Comparison of ENCODE assay signal across 18 cellular contexts in the genomic region with DNA sequence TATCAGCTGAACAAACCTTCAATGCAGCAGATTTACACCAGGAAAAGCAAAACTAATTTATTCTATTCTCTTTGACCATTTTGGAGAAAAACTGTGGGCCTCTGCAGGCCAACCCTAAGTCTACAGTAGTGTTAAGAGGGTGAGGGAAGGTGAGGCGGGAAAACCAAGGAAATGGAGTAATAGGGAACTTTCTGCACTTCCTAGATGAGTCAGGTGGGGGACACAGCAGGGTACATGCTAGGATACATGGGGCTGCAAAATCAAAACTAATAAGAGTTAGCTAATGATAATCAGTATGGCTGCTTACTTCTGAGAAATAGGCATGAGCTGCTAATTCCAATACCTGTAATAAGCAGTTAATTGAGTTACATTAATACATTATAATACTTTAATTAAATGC.
A peak's percentile ranks its signal among the peaks of the same experiment; 100 is the strongest.
DNase-seq lines count a peak whose midpoint lies in the region; ATAC-seq and TF ChIP-seq lines count a peak whose summit lies in the region.
"Had no signal": no experiment of that assay in that cellular context is flagged by ENCODE, and none has a peak within 500 bp of the region (broad histone marks: within the 10 kb centered on the region; RNA-seq: fewer than 3 reads in every experiment).

No MANE protein-coding gene starts in this region.

- DNase-seq in CD4-positive, CD25-positive, alpha-beta regulatory T cell, result no peak
- DNase-seq in CD4-positive, alpha-beta T cell, result no peak
- DNase-seq in naive B cell, result no peak
- DNase-seq in CD14-positive monocyte (ENCODE audit: low spot score), result no peak
- no peak for DNase-seq in substantia nigra (lab: John Stamatoyannopoulos, UW)
- DNase-seq in cerebellar nuclear complex (lab: John Stamatoyannopoulos, UW), result no peak
- DNase-seq: adrenal gland, body of pancreas, C1 segment of cervical spinal cord, HCEC 1CT, NCI-H1105, NCI-H1930, right cardiac atrium, spleen had no signal

- no peaks in the 10 kb centered on the region for H3K9me3 Mint-ChIP-seq in CD4-positive, CD25-positive, alpha-beta regulatory T cell
- H3K9me3 Mint-ChIP-seq in CD4-positive, alpha-beta T cell, result no peaks in the 10 kb centered on the region
- no peaks in the 10 kb centered on the region for H3K9me3 Mint-ChIP-seq in activated naive CD8-positive, alpha-beta T cell (ENCODE audit: low read depth)
- no peaks in the 10 kb centered on the region for H3K9me3 Mint-ChIP-seq in naive B cell
- H3K9me3 Mint-ChIP-seq in CD14-positive monocyte, result no peaks in the 10 kb centered on the region
- H3K9me3 Mint-ChIP-seq: activated T-helper 1 cell treated with anti-CD3 and anti-CD28 coated beads, Interleukin-12 subunit alpha, Interleukin-12 subunit beta, Interleukin-2, Interleukin-4 antibody, amounts not matched to agents 30 ng/mL and 10 ng/mL and 1 ng/mL, durations not matched to agents 14 hours and 24 hours and 36 hours; IgD-negative memory B cell had no signal

- H3K27me3 ChIP-seq in CD4-positive, CD25-positive, alpha-beta regulatory T cell (ENCODE audit: control insufficient read depth, insufficient read depth, low read length), result no peaks in the 10 kb centered on the region
- H3K27me3 ChIP-seq in CD4-positive, alpha-beta T cell (ENCODE audit: control insufficient read depth, insufficient read depth, low read length), result no peaks in the 10 kb centered on the region
- H3K27me3 ChIP-seq: adrenal gland, body of pancreas, spleen had no signal

- H3K4me3 Mint-ChIP-seq in CD4-positive, CD25-positive, alpha-beta regulatory T cell, result peak overlapping the region in 2 of 4 donors; percentile 13 to 20
- H3K4me3 Mint-ChIP-seq in CD4-positive, alpha-beta T cell, result no peak overlapping the region
- H3K4me3 Mint-ChIP-seq in activated naive CD8-positive, alpha-beta T cell, result no peak overlapping the region
- H3K4me3 Mint-ChIP-seq in naive B cell (peak overlapping the region in 1 of 8 donors; percentile 22), CD14-positive monocyte (no peak overlapping the region)
- H3K4me3 Mint-ChIP-seq: activated T-helper 1 cell treated with anti-CD3 and anti-CD28 coated beads, Interleukin-12 subunit alpha, Interleukin-12 subunit beta, Interleukin-2, Interleukin-4 antibody, amounts not matched to agents 30 ng/mL and 10 ng/mL and 1 ng/mL, durations not matched to agents 14 hours and 24 hours and 36 hours; IgD-negative memory B cell had no signal

- TF ChIP-seq CTCF in CD4-positive, alpha-beta T cell (IDR thresholded peaks at IDR 0.05), result no peak
- no peak for TF ChIP-seq CTCF in CD14-positive monocyte (IDR thresholded peaks at IDR 0.05)

- H3K36me3 ChIP-seq in CD4-positive, CD25-positive, alpha-beta regulatory T cell (ENCODE audit: control insufficient read depth, insufficient read depth, low read length), result peaks cover 76% of the 10 kb centered on the region

- no peaks in the 10 kb centered on the region for H3K9me3 ChIP-seq in CD4-positive, CD25-positive, alpha-beta regulatory T cell (ENCODE audit: control insufficient read depth in 2 of 2, low read length in 2 of 2)
- H3K9me3 ChIP-seq in CD4-positive, alpha-beta T cell (ENCODE audit: control insufficient read depth, low read length), result no peaks in the 10 kb centered on the region
- H3K9me3 ChIP-seq: adrenal gland, body of pancreas, spleen had no signal

- H3K4me1 Mint-ChIP-seq in CD4-positive, CD25-positive, alpha-beta regulatory T cell, result peaks cover 18 to 51% (median 38%) of the 10 kb centered on the region in 4 donors
- peaks cover 58% of the 10 kb centered on the region for H3K4me1 Mint-ChIP-seq in CD4-positive, alpha-beta T cell (ENCODE audit: low read depth)
- peaks cover 54% of the 10 kb centered on the region for H3K4me1 Mint-ChIP-seq in activated naive CD8-positive, alpha-beta T cell (ENCODE audit: low read depth)
- H3K4me1 Mint-ChIP-seq in naive B cell (peaks cover 24 to 39% (median 26%) of the 10 kb centered on the region in 3 donors), CD14-positive monocyte (peaks cover 29% of the 10 kb centered on the region)

- H3K27ac Mint-ChIP-seq in CD4-positive, CD25-positive, alpha-beta regulatory T cell, result peak overlapping the region in 2 of 3 donors; percentile 63 to 78
- peak overlapping the region; percentile 34 for H3K27ac Mint-ChIP-seq in CD4-positive, alpha-beta T cell
- H3K27ac Mint-ChIP-seq in activated naive CD8-positive, alpha-beta T cell, result peak overlapping the region; percentile 83
- H3K27ac Mint-ChIP-seq in naive B cell (peak overlapping the region in 4 of 6 donors; percentile 54 to 80 (median 56)), CD14-positive monocyte (peak overlapping the region in 1 of 7 donors; percentile 18)
- H3K27ac Mint-ChIP-seq: activated T-helper 1 cell treated with anti-CD3 and anti-CD28 coated beads, Interleukin-12 subunit alpha, Interleukin-12 subunit beta, Interleukin-2, Interleukin-4 antibody, amounts not matched to agents 30 ng/mL and 10 ng/mL and 1 ng/mL, durations not matched to agents 14 hours and 24 hours and 36 hours had no signal

- H3K27ac ChIP-seq in CD4-positive, CD25-positive, alpha-beta regulatory T cell (ENCODE audit: insufficient read depth, low read length, poor library complexity, severe bottlenecking), result no peak overlapping the region
- no peak overlapping the region for H3K27ac ChIP-seq in CD4-positive, alpha-beta T cell (ENCODE audit: low read depth, low read length)
- no peak overlapping the region for H3K27ac ChIP-seq in substantia nigra (ENCODE audit: low read depth, low read length, poor library complexity, severe bottlenecking)
- H3K27ac ChIP-seq: adrenal gland, body of pancreas, parathyroid adenoma, spleen had no signal

- H3K4me1 ChIP-seq in CD4-positive, CD25-positive, alpha-beta regulatory T cell (ENCODE audit: control insufficient read depth, insufficient read depth, low read length, poor library complexity, severe bottlenecking), result peaks cover 12% of the 10 kb centered on the region

- intact Hi-C loops in CD4-positive, alpha-beta T cell (cut with DNase I, micrococcal nuclease), result no loop called here
- intact Hi-C loops in CD14-positive monocyte (cut with micrococcal nuclease), result no loop called here

- peaks cover 56% of the 10 kb centered on the region for H3K36me3 Mint-ChIP-seq in CD4-positive, CD25-positive, alpha-beta regulatory T cell
- H3K36me3 Mint-ChIP-seq in CD4-positive, alpha-beta T cell (ENCODE audit: low read depth), result peaks cover 95% of the 10 kb centered on the region
- H3K36me3 Mint-ChIP-seq in activated naive CD8-positive, alpha-beta T cell, result peaks cover 26% of the 10 kb centered on the region
- H3K36me3 Mint-ChIP-seq in naive B cell (peaks cover 17 to 33% of the 10 kb centered on the region in 2 donors), CD14-positive monocyte (peaks cover 67% of the 10 kb centered on the region in 2 donors)

- H3K4me3 ChIP-seq in CD4-positive, CD25-positive, alpha-beta regulatory T cell (ENCODE audit: low read depth, low read length), result no peak overlapping the region
- H3K4me3 ChIP-seq: adrenal gland, body of pancreas, spleen had no signal

- CTCF ChIA-PET in CD4-positive, alpha-beta T cell (lab: Charles Lee), result interaction anchor here (0.5 to 1.2 kb wide), 2 partner anchors 8 to 33 kb away, joined by 3 read pairs; no protein-coding TSS in a partner anchor

- no peak for ATAC-seq in CD4-positive, CD25-positive, alpha-beta regulatory T cell (ENCODE audit: low read depth in 2 of 2)
- no peak for ATAC-seq in CD4-positive, alpha-beta T cell (ENCODE audit: poor library complexity)
- ATAC-seq in naive B cell (ENCODE audit: low read depth in 2 of 2), result no peak
- ATAC-seq: body of pancreas, right cardiac atrium had no signal

- POLR2A ChIA-PET in CD4-positive, alpha-beta T cell (lab: Charles Lee), result interaction anchor here (1.5 kb wide), 1 partner anchor 77 kb away, joined by 5 read pairs; no protein-coding TSS in a partner anchor

- H3K27me3 Mint-ChIP-seq in CD4-positive, CD25-positive, alpha-beta regulatory T cell, result no peaks in the 10 kb centered on the region
- no peaks in the 10 kb centered on the region for H3K27me3 Mint-ChIP-seq in CD4-positive, alpha-beta T cell
- H3K27me3 Mint-ChIP-seq in activated naive CD8-positive, alpha-beta T cell, result no peaks in the 10 kb centered on the region
- H3K27me3 Mint-ChIP-seq in naive B cell (no peaks in the 10 kb centered on the region), CD14-positive monocyte (ENCODE audit: low read depth in 3 of 3) (no peaks in the 10 kb centered on the region)
- H3K27me3 Mint-ChIP-seq: IgD-negative memory B cell had no signal
